In genomic region chr1:1040004-1040991, GRCh38 we compare ENCODE assay signal across 1 cellular context.
TF ChIP-seq lines count a peak whose summit lies in the region.

No MANE protein-coding gene starts in this region.

TF ChIP-seq in K562, 482 proteins besides CTCF, POLR2A, EP300 and RAD21 (continued from another document and continues in another):
- no peak for TF ChIP-seq MLLT1 (IDR thresholded peaks at IDR 0.05)
- TF ChIP-seq NFXL1 (CRISPR knock-in tag; IDR thresholded peaks at IDR 0.05): no peak
- TF ChIP-seq, protein P1, sequence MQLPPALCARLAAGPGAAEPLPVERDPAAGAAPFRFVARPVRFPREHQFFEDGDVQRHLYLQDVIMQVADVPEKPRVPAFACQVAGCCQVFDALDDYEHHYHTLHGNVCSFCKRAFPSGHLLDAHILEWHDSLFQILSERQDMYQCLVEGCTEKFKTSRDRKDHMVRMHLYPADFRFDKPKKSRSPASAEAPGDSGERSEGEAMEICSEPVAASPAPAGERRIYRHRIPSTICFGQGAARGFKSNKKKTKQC (CRISPR knock-in tag; IDR thresholded peaks at IDR 0.05): no peak; the same call in 1 of the 2 replicates
- TF ChIP-seq TCFL5 (CRISPR knock-in tag; conservative IDR thresholded peaks at IDR 0.05): no peak
- TF ChIP-seq ZNF699 (CRISPR knock-in tag; IDR thresholded peaks at IDR 0.05; ENCODE audit: insufficient replicate concordance): no peak
- no peak for TF ChIP-seq SETDB1 (IDR thresholded peaks at IDR 0.05; ENCODE audit: low read length)
- no peak for TF ChIP-seq CHAMP1 (IDR thresholded peaks at IDR 0.05)
- no peak for TF ChIP-seq CSDE1 (IDR thresholded peaks at IDR 0.05)
- TF ChIP-seq CBX1 (IDR thresholded peaks at IDR 0.05; ENCODE audit: low read depth): 0 out of 2 replicates have a peak, but pooled peaks have one; percentile 50
- no peak for TF ChIP-seq ZNF583 (CRISPR knock-in tag; IDR thresholded peaks at IDR 0.05)
- TF ChIP-seq ATF7 (IDR thresholded peaks at IDR 0.05): no peak
- TF ChIP-seq ELK1 (CRISPR knock-in tag; IDR thresholded peaks at IDR 0.05): no peak
- TF ChIP-seq XRCC4 (IDR thresholded peaks at IDR 0.05; ENCODE audit: extremely low read depth, insufficient read depth, insufficient read length): no peak
- TF ChIP-seq, protein P2, sequence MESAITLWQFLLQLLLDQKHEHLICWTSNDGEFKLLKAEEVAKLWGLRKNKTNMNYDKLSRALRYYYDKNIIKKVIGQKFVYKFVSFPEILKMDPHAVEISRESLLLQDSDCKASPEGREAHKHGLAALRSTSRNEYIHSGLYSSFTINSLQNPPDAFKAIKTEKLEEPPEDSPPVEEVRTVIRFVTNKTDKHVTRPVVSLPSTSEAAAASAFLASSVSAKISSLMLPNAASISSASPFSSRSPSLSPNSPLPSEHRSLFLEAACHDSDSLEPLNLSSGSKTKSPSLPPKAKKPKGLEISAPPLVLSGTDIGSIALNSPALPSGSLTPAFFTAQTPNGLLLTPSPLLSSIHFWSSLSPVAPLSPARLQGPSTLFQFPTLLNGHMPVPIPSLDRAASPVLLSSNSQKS (CRISPR knock-in tag; IDR thresholded peaks at IDR 0.05): no peak
- TF ChIP-seq ZBTB2 (IDR thresholded peaks at IDR 0.05): peak; percentile 35; the same call in 1 of the 2 replicates
- TF ChIP-seq GATAD2B (IDR thresholded peaks at IDR 0.05; ENCODE audit: borderline replicate concordance): 0 out of 2 replicates have a peak, but pooled peaks have one; percentile 56
- TF ChIP-seq MAX (CRISPR knock-in tag; IDR thresholded peaks at IDR 0.05): peak; percentile 80
- TF ChIP-seq E2F3 (CRISPR knock-in tag; IDR thresholded peaks at IDR 0.05): no peak
- no peak for TF ChIP-seq ZNF444 (CRISPR knock-in tag; IDR thresholded peaks at IDR 0.05)
- TF ChIP-seq ZNF124 (CRISPR knock-in tag; IDR thresholded peaks at IDR 0.05): no peak
- no peak for TF ChIP-seq SIN3A (IDR thresholded peaks at IDR 0.05; ENCODE audit: borderline replicate concordance in 2 of 2, control insufficient read depth in 1 of 2, low read depth in 2 of 2, low read length in 2 of 2)
- no peak for TF ChIP-seq FOXJ3 (CRISPR knock-in tag; IDR thresholded peaks at IDR 0.05)
- TF ChIP-seq STAG1 (CRISPR knock-in tag; IDR thresholded peaks at IDR 0.05; ENCODE audit: borderline replicate concordance): 0 out of 2 replicates have a peak, but pooled peaks have one; percentile 8
- TF ChIP-seq RBFOX2 (IDR thresholded peaks at IDR 0.05; ENCODE audit: low read depth, low read length): no peak; the same call in 1 of the 2 replicates
- no peak for TF ChIP-seq HLTF (IDR thresholded peaks at IDR 0.05)
- 0 out of 2 replicates have a peak, but pooled peaks have one; percentile 55 for TF ChIP-seq ZBTB17 (CRISPR knock-in tag; IDR thresholded peaks at IDR 0.05)
- peak; percentile 52 for TF ChIP-seq FIP1L1 (IDR thresholded peaks at IDR 0.05; ENCODE audit: low read depth, low read length, poor library complexity, severe bottlenecking)
- TF ChIP-seq SRSF7 (optimal IDR thresholded peaks at IDR 0.05; ENCODE audit: low read depth, low read length): no peak
- TF ChIP-seq CHD7 (IDR thresholded peaks at IDR 0.05; ENCODE audit: low read depth, low read length): no peak
- TF ChIP-seq ZBTB9 (CRISPR knock-in tag; IDR thresholded peaks at IDR 0.05): no peak
- no peak for TF ChIP-seq THRB (CRISPR knock-in tag; conservative IDR thresholded peaks at IDR 0.05)
- no peak for TF ChIP-seq HNRNPK (IDR thresholded peaks at IDR 0.05; ENCODE audit: low read depth, low read length, poor library complexity, severe bottlenecking)
- no peak for TF ChIP-seq ZNF75A (CRISPR knock-in tag; IDR thresholded peaks at IDR 0.05)
- TF ChIP-seq ZNF717 (CRISPR knock-in tag; IDR thresholded peaks at IDR 0.05): no peak
- no peak for TF ChIP-seq ZC3H11A (IDR thresholded peaks at IDR 0.05; ENCODE audit: low read depth, low read length)
- no peak for TF ChIP-seq SMAD2 (IDR thresholded peaks at IDR 0.05; ENCODE audit: low read depth, low read length)
- TF ChIP-seq CTBP1 (IDR thresholded peaks at IDR 0.05; ENCODE audit: borderline replicate concordance): peak; percentile 89
